In the genomic region with DNA sequence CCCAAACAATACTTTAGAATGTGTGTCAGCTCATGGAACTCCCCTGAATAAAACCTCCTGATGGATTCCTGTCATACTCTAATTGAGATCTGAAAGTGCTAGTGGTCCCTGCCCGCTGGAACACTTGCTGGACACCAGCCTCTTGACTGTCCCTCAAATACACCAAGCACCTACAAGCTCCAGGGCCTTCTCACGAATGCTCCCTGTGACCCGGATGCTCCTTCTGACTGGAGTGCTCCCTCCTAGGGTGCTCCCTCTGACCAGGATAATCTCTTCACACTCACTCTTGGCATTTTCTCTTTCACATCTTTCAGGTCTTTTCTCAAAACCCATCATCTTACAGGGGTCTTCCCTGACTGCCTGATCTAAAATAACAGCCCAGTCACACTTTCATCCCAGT, we compare ENCODE assay signal across 33 cellular contexts.
"Had no signal": no experiment of that assay in that cellular context is flagged by ENCODE, and none has a peak within 500 bp of the region (broad histone marks: within the 10 kb centered on the region; RNA-seq: fewer than 3 reads in every experiment).

No MANE protein-coding gene starts in this region.

- DNase-seq: activated CD4-positive, alpha-beta memory T cell treated with anti-CD3 and anti-CD28 coated beads, Interleukin-2, amount 10 ng/mL, durations not matched to agents 7 days and 5 days; activated CD4-positive, alpha-beta T cell treated with anti-CD3 and anti-CD28 coated beads for 48 hours; activated CD4-positive, alpha-beta T cell treated with anti-CD3 and anti-CD28 coated beads, Interleukin-2, amount 10 ng/mL, durations not matched to agents 7 days and 5 days; activated CD4-positive, alpha-beta T cell treated with anti-CD3 and anti-CD28 coated beads, Interleukin-2, amount 50 U/mL, for 48 hours; activated CD4-positive, CD25-positive, alpha-beta regulatory T cell; activated CD8-positive, alpha-beta memory T cell treated with anti-CD3 and anti-CD28 coated beads for 24 hours; activated CD8-positive, alpha-beta memory T cell treated with anti-CD3 and anti-CD28 coated beads, Interleukin-2, amount 10 ng/mL, durations not matched to agents 7 days and 5 days; activated CD8-positive, alpha-beta memory T cell treated with anti-CD3 and anti-CD28 coated beads, Interleukin-2, amount 50 U/mL, for 48 hours; activated CD8-positive, alpha-beta T cell treated with anti-CD3 and anti-CD28 coated beads, Interleukin-2, amount 10 ng/mL, durations not matched to agents 7 days and 5 days; activated effector memory CD4-positive, alpha-beta T cell treated with anti-CD3 and anti-CD28 coated beads, Interleukin-2, amount 50 U/mL, for 16 hours; activated gamma-delta T cell treated with Interleukin-2 at 50 U/mL for 16 hours; activated naive CD4-positive, alpha-beta T cell; activated naive CD4-positive, alpha-beta T cell treated with anti-CD3 and anti-CD28 coated beads for 36 hours; activated naive CD4-positive, alpha-beta T cell treated with anti-CD3 and anti-CD28 coated beads, Interleukin-2, amount 50 U/mL, for 16 hours; activated naive CD8-positive, alpha-beta T cell treated with anti-CD3 and anti-CD28 coated beads for 36 hours; activated T-cell treated with anti-CD3 and anti-CD28 coated beads, Interleukin-2, amount 50 U/mL, for 24 hours; activated T-cell treated with anti-CD3 and anti-CD28 coated beads, Interleukin-2, amount 50 U/mL, for 48 hours; adrenal gland; amniotic stem cell; aorta; body of pancreas; brain microvascular endothelial cell; central memory CD4-positive, alpha-beta T cell; T-helper 9 cell had no signal

- ATAC-seq: activated CD4-positive, CD25-positive, alpha-beta regulatory T cell treated with anti-CD3 and anti-CD28 coated beads, Interleukin-2, amount 50 U/mL, for 24 hours; activated CD8-positive, alpha-beta memory T cell treated with anti-CD3 and anti-CD28 coated beads, Interleukin-2, amount 10 ng/mL, durations not matched to agents 7 days and 5 days; activated CD8-positive, alpha-beta T cell treated with anti-CD3 and anti-CD28 coated beads, Interleukin-2, amount 10 ng/mL, durations not matched to agents 7 days and 5 days; activated naive CD4-positive, alpha-beta T cell treated with anti-CD3 and anti-CD28 coated beads, Interleukin-2, amount 50 U/mL, for 72 hours; body of pancreas had no signal

- H3K27me3 ChIP-seq: adrenal gland, body of pancreas, brain microvascular endothelial cell, breast epithelium had no signal

- H3K4me1 ChIP-seq: adrenal gland, body of pancreas, breast epithelium had no signal

- H3K27me3 Mint-ChIP-seq: activated CD4-positive, alpha-beta memory T cell treated with anti-CD3 and anti-CD28 coated beads, Interleukin-2, amount 10 ng/mL, durations not matched to agents 7 days and 5 days; activated CD4-positive, alpha-beta T cell treated with anti-CD3 and anti-CD28 coated beads, Interleukin-2, amount 10 ng/mL, durations not matched to agents 7 days and 5 days; activated CD8-positive, alpha-beta memory T cell treated with anti-CD3 and anti-CD28 coated beads, Interleukin-2, amount 10 ng/mL, durations not matched to agents 7 days and 5 days; activated naive CD8-positive, alpha-beta T cell treated with anti-CD3 and anti-CD28 coated beads for 36 hours; activated T-cell treated with anti-CD3 and anti-CD28 coated beads, Interleukin-2, amount 50 U/mL, for 24 hours had no signal

- H3K27ac Mint-ChIP-seq: activated CD4-positive, alpha-beta memory T cell treated with anti-CD3 and anti-CD28 coated beads, Interleukin-2, amount 10 ng/mL, durations not matched to agents 7 days and 5 days; activated CD4-positive, alpha-beta T cell treated with anti-CD3 and anti-CD28 coated beads, Interleukin-2, amount 10 ng/mL, durations not matched to agents 7 days and 5 days; activated CD8-positive, alpha-beta memory T cell treated with anti-CD3 and anti-CD28 coated beads, Interleukin-2, amount 10 ng/mL, durations not matched to agents 7 days and 5 days; activated CD8-positive, alpha-beta T cell treated with anti-CD3 and anti-CD28 coated beads, Interleukin-2, amount 10 ng/mL, durations not matched to agents 7 days and 5 days; activated naive CD4-positive, alpha-beta T cell treated with anti-CD3 and anti-CD28 coated beads for 36 hours; activated naive CD4-positive, alpha-beta T cell treated with anti-CD3 and anti-CD28 coated beads, Interleukin-2, amount 50 U/mL, for 72 hours; activated naive CD8-positive, alpha-beta T cell treated with anti-CD3 and anti-CD28 coated beads for 36 hours; activated T-cell treated with anti-CD3 and anti-CD28 coated beads, Interleukin-2, amount 50 U/mL, for 24 hours; activated T-helper 2 cell treated with anti-CD3 and anti-CD28 coated beads, Interferon-gamma antibody, Interleukin-2, Interleukin-4, amounts not matched to agents 10 μg/mL and 5 μg/mL and 100 μg/mL, durations not matched to agents 14 hours and 24 hours and 36 hours; T-helper 1 cell treated with Interleukin-12 subunit alpha and Interleukin-12 subunit beta and Interleukin-4 antibody, amounts not matched to agents 30 μg/mL and 1 μg/mL, for 36 hours; T-helper 2 cell treated with Interferon-gamma antibody and Interleukin-4, amounts not matched to agents 5 μg/mL and 100 μg/mL, for 36 hours had no signal

- H3K9me3 Mint-ChIP-seq: activated CD4-positive, alpha-beta memory T cell treated with anti-CD3 and anti-CD28 coated beads, Interleukin-2, amount 10 ng/mL, durations not matched to agents 7 days and 5 days had no signal

- H3K4me1 Mint-ChIP-seq: activated CD4-positive, alpha-beta T cell treated with anti-CD3 and anti-CD28 coated beads, Interleukin-2, amount 10 ng/mL, durations not matched to agents 7 days and 5 days had no signal

- H3K4me3 ChIP-seq: adrenal gland, body of pancreas, breast epithelium had no signal

- H3K9me3 ChIP-seq: adrenal gland, body of pancreas, breast epithelium had no signal

- FAIRE-seq: astrocyte, TTC549 had no signal

- H3K36me3 ChIP-seq: adrenal gland, brain microvascular endothelial cell, breast epithelium had no signal

- H3K4me3 Mint-ChIP-seq: activated CD4-positive, alpha-beta memory T cell treated with anti-CD3 and anti-CD28 coated beads, Interleukin-2, amount 10 ng/mL, durations not matched to agents 7 days and 5 days; activated CD4-positive, alpha-beta T cell treated with anti-CD3 and anti-CD28 coated beads, Interleukin-2, amount 10 ng/mL, durations not matched to agents 7 days and 5 days; activated CD8-positive, alpha-beta memory T cell treated with anti-CD3 and anti-CD28 coated beads, Interleukin-2, amount 10 ng/mL, durations not matched to agents 7 days and 5 days; activated CD8-positive, alpha-beta T cell treated with anti-CD3 and anti-CD28 coated beads, Interleukin-2, amount 10 ng/mL, durations not matched to agents 7 days and 5 days; activated naive CD4-positive, alpha-beta T cell treated with anti-CD3 and anti-CD28 coated beads for 36 hours; activated naive CD8-positive, alpha-beta T cell treated with anti-CD3 and anti-CD28 coated beads for 36 hours; activated T-cell treated with anti-CD3 and anti-CD28 coated beads, Interleukin-2, amount 50 U/mL, for 24 hours; T-helper 1 cell treated with Interleukin-12 subunit alpha and Interleukin-12 subunit beta and Interleukin-4 antibody, amounts not matched to agents 30 μg/mL and 1 μg/mL, for 36 hours; T-helper 2 cell treated with Interferon-gamma antibody and Interleukin-4, amounts not matched to agents 5 μg/mL and 100 μg/mL, for 36 hours had no signal

- H3K27ac ChIP-seq: adrenal gland, body of pancreas, brain microvascular endothelial cell, breast epithelium, VCaP had no signal
